ENCODE assay signal across 11 cellular contexts in genomic region chr2:53018830-53019425, GRCh38.
DNase-seq lines count a peak whose midpoint lies in the region; ATAC-seq and TF ChIP-seq lines count a peak whose summit lies in the region.
"Had no signal": no experiment of that assay in that cellular context is flagged by ENCODE, and none has a peak within 500 bp of the region (broad histone marks: within the 10 kb centered on the region; RNA-seq: fewer than 3 reads in every experiment).

No MANE protein-coding gene starts in this region.

- ATAC-seq in SK-N-SH treated with all-trans-retinoic acid at 6 μM for 48 hours (peak; percentile 51; the same call in 2 of the 3 replicates), HG03439 (IDR thresholded peaks at IDR 0.05; ENCODE audit: unreplicated experiment) (no peak), sciatic nerve (no peak)
- ATAC-seq: left cardiac atrium had no signal

- DNase-seq in Ammon's horn (ENCODE audit: low spot score) (peak; percentile 8), HFF-Myc (ENCODE audit: extremely low read depth, low read depth) (no peak), iPS-NIHi11 (ENCODE audit: low spot score) (peak; percentile 23), middle frontal gyrus (ENCODE audit: extremely low spot score, low spot score) (no peak), sciatic nerve (ENCODE audit: low spot score) (no peak), ureter (ENCODE audit: low spot score) (no peak)
- DNase-seq: activated CD4-positive, CD25-positive, alpha-beta regulatory T cell; activated naive CD4-positive, alpha-beta T cell treated with Interleukin-2 at 50 U/mL for 16 hours; left cardiac atrium had no signal

- intact Hi-C loops in sciatic nerve (cut with DNase I) = no loop called here

- peak; percentile 13 for TF ChIP-seq CTCF in HFF-Myc (IDR thresholded peaks at IDR 0.05; ENCODE audit: low read depth, low read length, missing control alignments)

- no peak overlapping the region for H3K4me3 ChIP-seq in HFF-Myc (replicated peaks; ENCODE audit: low read depth, low read length)

TF ChIP-seq in SK-N-SH treated with all-trans-retinoic acid at 6 μM for 48 hours, 23 proteins besides CTCF, POLR2A, EP300 and RAD21:
- no peak for TF ChIP-seq ZC3H10 (CRISPR knock-in tag; IDR thresholded peaks at IDR 0.05)
- no peak for TF ChIP-seq ESRRG (CRISPR knock-in tag; IDR thresholded peaks at IDR 0.05)
- TF ChIP-seq GLIS3 (CRISPR knock-in tag; IDR thresholded peaks at IDR 0.05) = no peak
- no peak for TF ChIP-seq ZNF565 (CRISPR knock-in tag; conservative IDR thresholded peaks at IDR 0.05; ENCODE audit: low read depth)
- no peak for TF ChIP-seq CREB5 (CRISPR knock-in tag; IDR thresholded peaks at IDR 0.05; ENCODE audit: low read depth)
- TF ChIP-seq ZNF70 (CRISPR knock-in tag; IDR thresholded peaks at IDR 0.05) = no peak
- no peak for TF ChIP-seq TCF4 (CRISPR knock-in tag; IDR thresholded peaks at IDR 0.05; ENCODE audit: borderline replicate concordance)
- TF ChIP-seq RARB (CRISPR knock-in tag; IDR thresholded peaks at IDR 0.05) = no peak
- TF ChIP-seq PATZ1 (CRISPR knock-in tag; IDR thresholded peaks at IDR 0.05; ENCODE audit: borderline replicate concordance) = no peak
- TF ChIP-seq ISL1 (CRISPR knock-in tag; IDR thresholded peaks at IDR 0.05) = no peak
- TF ChIP-seq CSDC2 (CRISPR knock-in tag; IDR thresholded peaks at IDR 0.05) = no peak
- TF ChIP-seq ZNF8 (CRISPR knock-in tag; IDR thresholded peaks at IDR 0.05) = no peak
- TF ChIP-seq CSRNP3 (CRISPR knock-in tag; IDR thresholded peaks at IDR 0.05) = no peak

Comparison
In these comparisons a context has a peak if more than half of its experiments do, and no peak if none do; other contexts are left out.
1. DNase-seq: peak in Ammon's horn (single experiment) and iPS-NIHi11 (single experiment); none in HFF-Myc (single experiment), middle frontal gyrus (single experiment), sciatic nerve (single experiment) and ureter (single experiment).